ENCODE assay signal across 19 cellular contexts in the genomic region with DNA sequence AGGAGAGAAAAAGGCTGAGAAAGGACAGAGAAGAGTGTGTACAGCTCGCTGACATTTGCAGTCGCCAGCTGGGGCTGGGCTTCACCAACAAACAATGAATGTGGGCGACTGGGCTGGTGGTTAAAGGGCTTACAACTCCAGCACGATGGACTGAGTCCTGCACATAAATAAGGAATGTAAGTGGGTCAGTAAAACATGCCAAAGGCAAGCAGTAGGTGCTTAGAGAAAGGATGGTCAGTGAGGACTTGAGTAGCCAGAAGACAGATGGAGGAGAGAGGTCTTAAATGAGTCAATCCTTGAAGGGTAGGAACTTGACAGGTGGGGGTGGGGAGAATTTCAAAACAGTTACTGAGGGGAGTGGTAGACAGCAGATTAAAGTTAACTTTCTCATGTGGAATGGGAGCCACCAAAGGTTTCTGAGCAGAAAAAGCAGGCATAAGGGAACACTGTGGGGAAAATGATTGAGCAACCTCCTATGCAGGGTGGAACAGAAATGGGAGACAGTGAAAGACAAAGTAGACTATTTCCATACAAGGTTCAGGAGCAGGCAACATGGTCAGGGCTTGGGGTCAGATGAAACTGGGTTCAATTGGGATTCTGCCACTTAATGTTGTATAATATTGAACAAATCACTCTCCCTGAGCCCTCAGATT. TPM values are rescaled to one million over a fixed set of nuclear protein-coding genes. Genes with fewer than 3 reads are reported as not detected.
DNase-seq lines count a peak whose midpoint lies in the region; ATAC-seq, FAIRE-seq and TF ChIP-seq lines count a peak whose summit lies in the region.
"Had no signal": no experiment of that assay in that cellular context is flagged by ENCODE, and none has a peak within 500 bp of the region (broad histone marks: within the 10 kb centered on the region; RNA-seq: fewer than 3 reads in every experiment).

No MANE protein-coding gene starts in this region.

- peaks cover 52% of the 10 kb centered on the region for H4K20me1 ChIP-seq in astrocyte (ENCODE audit: insufficient read depth, low read length)

- H3K4me3 Mint-ChIP-seq in astrocyte (ENCODE audit: unreplicated experiment), result no peak overlapping the region
- H3K4me3 Mint-ChIP-seq in activated CD4-positive, alpha-beta T cell treated with anti-CD3 and anti-CD28 coated beads, Interleukin-2, amount 10 ng/mL, durations not matched to agents 24 days and 14 days, result no peak overlapping the region
- H3K4me3 Mint-ChIP-seq: CD4-positive, alpha-beta memory T cell; natural killer cell; WTC11 had no signal

- no peak for FAIRE-seq in astrocyte (lab: Jason Lieb, UNC)
- FAIRE-seq: G401.6 had no signal

- intact Hi-C loops in activated CD4-positive, alpha-beta T cell treated with anti-CD3 and anti-CD28 coated beads, Interleukin-2, amount 10 ng/mL, durations not matched to agents 24 days and 14 days (cut with micrococcal nuclease), result no loop called here
- intact Hi-C loops in breast epithelium (cut with DNase I; ENCODE audit: low total_unique reads), result no loop called here

- ATAC-seq in left lobe of liver (peak; percentile 65), GM21825 (IDR thresholded peaks at IDR 0.05; ENCODE audit: unreplicated experiment) (no peak)
- ATAC-seq: natural killer cell, psoas muscle had no signal

- H3K9me3 Mint-ChIP-seq in astrocyte (ENCODE audit: unreplicated experiment), result no peaks in the 10 kb centered on the region
- peaks cover 4% of the 10 kb centered on the region for H3K9me3 Mint-ChIP-seq in activated CD4-positive, alpha-beta T cell treated with anti-CD3 and anti-CD28 coated beads, Interleukin-2, amount 10 ng/mL, durations not matched to agents 24 days and 14 days
- H3K9me3 Mint-ChIP-seq: CD4-positive, alpha-beta memory T cell; natural killer cell; WTC11 had no signal

- H3K36me3 ChIP-seq in astrocyte (ENCODE audit: insufficient read depth, low read length), result no peaks in the 10 kb centered on the region
- no peaks in the 10 kb centered on the region for H3K36me3 ChIP-seq in breast epithelium
- H3K36me3 ChIP-seq: transverse colon had no signal

- no peak overlapping the region for H3K4me3 ChIP-seq in astrocyte (ENCODE audit: insufficient read depth, low read depth, low read length)
- H3K4me3 ChIP-seq in breast epithelium, result no peak overlapping the region
- H3K4me3 ChIP-seq: psoas muscle, transverse colon had no signal

- DNase-seq in DMS53 (lab: John Stamatoyannopoulos, UW) (peak; percentile 45), DMS53 treated with DMSO at 0.1 percent for 48 hours (lab: John Stamatoyannopoulos, UW; ENCODE audit: unreplicated experiment) (no peak), astrocyte (ENCODE audit: low read depth) (peak; percentile 84), left lobe of liver (ENCODE audit: low spot score) (no peak), HuH-7.5 (ENCODE audit: low spot score) (no peak), breast epithelium (ENCODE audit: low spot score in 2 of 2) (no peak)
- DNase-seq in activated CD4-positive, alpha-beta T cell treated with anti-CD3 and anti-CD28 coated beads, Interleukin-2, amount 10 ng/mL, durations not matched to agents 24 days and 14 days, result no peak
- DNase-seq: activated naive CD4-positive, alpha-beta T cell; CD4-positive, alpha-beta memory T cell; hippocampal formation; natural killer cell; NCI-H146; NCI-H446; psoas muscle; transverse colon had no signal

- H3K4me1 Mint-ChIP-seq in astrocyte (ENCODE audit: low read depth, unreplicated experiment), result peaks cover 29% of the 10 kb centered on the region
- H3K4me1 Mint-ChIP-seq in activated CD4-positive, alpha-beta T cell treated with anti-CD3 and anti-CD28 coated beads, Interleukin-2, amount 10 ng/mL, durations not matched to agents 24 days and 14 days, result peaks cover 6% of the 10 kb centered on the region
- H3K4me1 Mint-ChIP-seq: CD4-positive, alpha-beta memory T cell had no signal

- no peak overlapping the region for H3K27ac Mint-ChIP-seq in astrocyte (ENCODE audit: unreplicated experiment)
- no peak overlapping the region for H3K27ac Mint-ChIP-seq in activated CD4-positive, alpha-beta T cell treated with anti-CD3 and anti-CD28 coated beads, Interleukin-2, amount 10 ng/mL, durations not matched to agents 24 days and 14 days
- H3K27ac Mint-ChIP-seq: CD4-positive, alpha-beta memory T cell; natural killer cell; WTC11 had no signal

- no peak overlapping the region for H2AFZ ChIP-seq in astrocyte (ENCODE audit: low read depth, low read length)

- TF ChIP-seq POLR2A in breast epithelium (IDR thresholded peaks at IDR 0.05), result no peak

- H3K27me3 Mint-ChIP-seq in astrocyte (ENCODE audit: low read depth, unreplicated experiment), result no peaks in the 10 kb centered on the region
- peaks cover 2% of the 10 kb centered on the region for H3K27me3 Mint-ChIP-seq in activated CD4-positive, alpha-beta T cell treated with anti-CD3 and anti-CD28 coated beads, Interleukin-2, amount 10 ng/mL, durations not matched to agents 24 days and 14 days

- peaks cover 52% of the 10 kb centered on the region for H3K4me1 ChIP-seq in astrocyte (ENCODE audit: insufficient read depth, low read length)
- peaks cover 4 to 10% of the 10 kb centered on the region in 2 donors for H3K4me1 ChIP-seq in breast epithelium

- TF ChIP-seq CTCF in astrocyte (IDR thresholded peaks at IDR 0.05; ENCODE audit: insufficient read depth, low read depth, low read length), result no peak
- TF ChIP-seq CTCF in breast epithelium (IDR thresholded peaks at IDR 0.05), result no peak

- H3K9me3 ChIP-seq in astrocyte (ENCODE audit: insufficient read depth, low read depth, low read length) (no peaks in the 10 kb centered on the region), breast epithelium (no peaks in the 10 kb centered on the region)
- H3K9me3 ChIP-seq: psoas muscle, transverse colon had no signal

- H3K9ac ChIP-seq in astrocyte (ENCODE audit: low read length), result peak overlapping the region; percentile 9

- peak overlapping the region; percentile 28 for H3K27ac ChIP-seq in astrocyte (ENCODE audit: low read depth, low read length)
- peak overlapping the region in 1 of 2 donors; percentile 20 for H3K27ac ChIP-seq in breast epithelium
- H3K27ac ChIP-seq: 22Rv1, transverse colon had no signal

- peak overlapping the region; percentile 49 for H3K4me2 ChIP-seq in astrocyte (ENCODE audit: low read length)

- H3K27me3 ChIP-seq in astrocyte (ENCODE audit: insufficient read depth, low read length), result no peaks in the 10 kb centered on the region
- H3K27me3 ChIP-seq in breast epithelium, result no peaks in the 10 kb centered on the region
- H3K27me3 ChIP-seq: transverse colon had no signal

- peaks cover 72% of the 10 kb centered on the region for H3K79me2 ChIP-seq in astrocyte (ENCODE audit: insufficient read depth, low read length)

- peaks cover 5% of the 10 kb centered on the region for H3K36me3 Mint-ChIP-seq in astrocyte (ENCODE audit: low read depth, unreplicated experiment)
- H3K36me3 Mint-ChIP-seq in activated CD4-positive, alpha-beta T cell treated with anti-CD3 and anti-CD28 coated beads, Interleukin-2, amount 10 ng/mL, durations not matched to agents 24 days and 14 days (ENCODE audit: low read depth), result no peaks in the 10 kb centered on the region
- H3K36me3 Mint-ChIP-seq: CD4-positive, alpha-beta memory T cell; natural killer cell; WTC11 had no signal

RNA-seq across cellular contexts. Expression of a gene that starts 37.4 kb away (rescaled TPM):
- 127 and 162 TPM in 2 replicates for total RNA-seq in astrocyte
- total RNA-seq in left lobe of liver, result 58.6 TPM
- 33.4 and 36.7 TPM in 2 replicates for total RNA-seq in activated CD4-positive, alpha-beta T cell treated with anti-CD3 and anti-CD28 coated beads, Interleukin-2, amount 10 ng/mL, durations not matched to agents 24 days and 14 days
- total RNA-seq in breast epithelium, result 10 to 100 TPM; 52.4 to 68.2 (median 55.4) TPM

Comparison
In these comparisons a context has a peak if more than half of its experiments do, and no peak if none do; other contexts are left out.
1. DNase-seq: peak in DMS53 (single experiment) and astrocyte (single experiment); none in DMS53 treated with DMSO at 0.1 percent for 48 hours (single experiment), left lobe of liver (single experiment), HuH-7.5 (single experiment), activated CD4-positive, alpha-beta T cell treated with anti-CD3 and anti-CD28 coated beads, Interleukin-2, amount 10 ng/mL, durations not matched to agents 24 days and 14 days (single experiment) and breast epithelium (0 of 2).